13 cellular contexts compared by ENCODE assay signal in the genomic region with DNA sequence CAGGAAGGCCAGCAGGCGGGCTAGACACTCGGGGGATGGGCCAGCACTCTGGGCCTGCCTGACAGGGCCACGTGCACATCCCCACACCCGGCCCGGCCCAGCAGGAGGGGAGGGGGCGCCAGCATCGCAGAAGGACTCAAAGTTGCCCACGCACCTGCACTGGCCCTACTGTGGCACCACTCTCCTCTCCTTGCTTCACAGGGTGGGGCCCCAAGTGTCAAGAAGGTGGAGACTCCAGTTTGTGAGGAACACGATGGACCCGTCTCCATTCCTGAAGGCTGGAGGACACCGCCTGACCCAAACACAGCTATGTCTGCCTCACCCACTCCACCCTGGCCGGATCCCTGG.
"Had no signal": no experiment of that assay in that cellular context is flagged by ENCODE, and none has a peak within 500 bp of the region (broad histone marks: within the 10 kb centered on the region; RNA-seq: fewer than 3 reads in every experiment).

No MANE protein-coding gene starts in this region.

- ATAC-seq: activated CD4-positive, CD25-positive, alpha-beta regulatory T cell treated with anti-CD3 and anti-CD28 coated beads, Interleukin-2, amount 50 U/mL, for 24 hours; gastroesophageal sphincter; pancreas had no signal

- H3K27ac Mint-ChIP-seq: activated T-helper 2 cell treated with anti-CD3 and anti-CD28 coated beads, Interferon-gamma antibody, Interleukin-2, Interleukin-4, amounts not matched to agents 10 μg/mL and 5 μg/mL and 100 μg/mL, durations not matched to agents 14 hours and 24 hours and 36 hours had no signal

- H3K36me3 ChIP-seq: gastroesophageal sphincter, pancreas, thyroid gland, uterus had no signal

- H3K9me3 ChIP-seq: pancreas, thyroid gland, uterus had no signal

- H3K4me3 Mint-ChIP-seq: central memory CD8-positive, alpha-beta T cell had no signal

- H3K4me1 ChIP-seq: pancreas had no signal

- H3K27ac ChIP-seq: epithelial cell of prostate, gastroesophageal sphincter, pancreas, thyroid gland, uterus had no signal

- H3K9me3 Mint-ChIP-seq: activated T-helper 2 cell treated with anti-CD3 and anti-CD28 coated beads, Interferon-gamma antibody, Interleukin-2, Interleukin-4, amounts not matched to agents 10 μg/mL and 5 μg/mL and 100 μg/mL, durations not matched to agents 14 hours and 24 hours and 36 hours; central memory CD8-positive, alpha-beta T cell had no signal

- H3K4me3 ChIP-seq: thyroid gland, uterus had no signal

- DNase-seq: activated naive CD4-positive, alpha-beta T cell treated with anti-CD3 and anti-CD28 coated beads, Interleukin-2, amount 50 U/mL, for 16 hours; cortex of kidney; effector CD8-positive, alpha-beta T cell; pancreas; stimulated activated CD4-positive, alpha-beta T cell treated with anti-CD3 and anti-CD28 coated beads, Interleukin-4, amount 100 ng/mL, for 4 hours; T-helper 2 cell; thyroid gland; uterus had no signal

- H3K27me3 Mint-ChIP-seq: central memory CD8-positive, alpha-beta T cell had no signal

- H3K27me3 ChIP-seq: thyroid gland, uterus had no signal
